Comparison of ENCODE assay signal across 8 cellular contexts in the genomic region with DNA sequence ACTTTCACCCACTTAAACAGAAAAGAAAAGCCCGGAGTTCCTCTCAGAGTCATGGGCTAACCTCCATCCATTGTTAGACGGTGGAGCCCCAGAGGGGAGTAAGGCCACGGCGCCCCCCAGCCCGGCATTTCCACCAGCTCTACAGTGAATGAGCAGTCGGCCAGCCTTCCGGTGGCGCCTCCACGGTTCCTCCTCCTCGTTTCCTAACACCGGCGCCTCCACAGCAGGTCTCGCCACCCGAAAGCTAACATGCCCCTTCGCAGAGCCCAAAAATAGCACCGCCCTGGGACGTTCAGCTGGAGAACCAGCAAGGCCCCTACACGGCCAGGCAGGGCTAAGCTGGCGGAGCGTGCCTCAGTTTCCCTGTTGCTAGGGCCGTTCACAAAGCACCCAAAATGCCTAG. TPM values are rescaled to one million over a fixed set of nuclear protein-coding genes. Genes with fewer than 3 reads are reported as not detected.
DNase-seq lines count a peak whose midpoint lies in the region; ATAC-seq and TF ChIP-seq lines count a peak whose summit lies in the region.

No MANE protein-coding gene starts in this region.

- TF ChIP-seq CTCF in OCI-LY7 (conservative IDR thresholded peaks at IDR 0.05; ENCODE audit: low read length) = peak; percentile 38
- no peak for TF ChIP-seq CTCF in fibroblast of pulmonary artery (IDR thresholded peaks at IDR 0.05; ENCODE audit: low read length, missing control alignments)
- no peak for TF ChIP-seq CTCF in nephron progenitor cell (IDR thresholded peaks at IDR 0.05)
- TF ChIP-seq CTCF in tibial nerve (IDR thresholded peaks at IDR 0.05) = no peak

- POLR2A ChIA-PET in OCI-LY7 (lab: Charles Lee) = interaction anchor here (1.1 kb wide), 1 partner anchor 43 kb away, joined by 4 read pairs; no protein-coding TSS in a partner anchor

- peak overlapping the region; percentile 14; the same call in 1 of the 2 replicates for H2AFZ ChIP-seq in OCI-LY7 (ENCODE audit: low read length)

- intact Hi-C loops in OCI-LY7 (cut with micrococcal nuclease; ENCODE audit: unreplicated experiment) = loop anchor here (1.0 to 10.0 kb wide), 6 partner anchors 16 to 1412 kb away; partner anchors contain the start of genes C17orf67 and DGKE
- intact Hi-C loops in activated T-helper 2 cell treated with anti-CD3 and anti-CD28 coated beads, Interferon-gamma antibody, Interleukin-2, Interleukin-4, amounts not matched to agents 10 μg/mL and 5 μg/mL and 100 μg/mL, durations not matched to agents 14 hours and 24 hours and 36 hours (cut with micrococcal nuclease) = loop anchor here (2.0 to 10.0 kb wide), 6 partner anchors 14 to 332 kb away; partner anchors contain the start of genes PCTP and SMIM36

- H3K9me2 ChIP-seq in OCI-LY7 (ENCODE audit: insufficient read depth, low read length) = no peaks in the 10 kb centered on the region

- H3K4me1 Mint-ChIP-seq in activated T-helper 2 cell treated with anti-CD3 and anti-CD28 coated beads, Interferon-gamma antibody, Interleukin-2, Interleukin-4, amounts not matched to agents 10 μg/mL and 5 μg/mL and 100 μg/mL, durations not matched to agents 14 hours and 24 hours and 36 hours (ENCODE audit: low read depth) = peaks cover 52% of the 10 kb centered on the region
- H3K4me1 Mint-ChIP-seq in nephron progenitor cell = peaks cover 27% of the 10 kb centered on the region

- H3K27ac ChIP-seq in OCI-LY7 (ENCODE audit: low read depth, low read length, poor library complexity, severe bottlenecking) (peak overlapping the region; percentile 86), tibial nerve (peak overlapping the region; percentile 74 to 92 (median 84))

- CTCF ChIA-PET in OCI-LY7 (lab: Charles Lee; ENCODE audit: unreplicated experiment) = no interaction called here

- in situ Hi-C loops in GM18951 (cut with MboI; ENCODE audit: low sequenced_read_pairs, unreplicated experiment) = no loop called here

- WGBS in tibial nerve, 2 donors = 0% methylated on average over 5 to 6 of the region's 21 CpGs

- peak overlapping the region; percentile 94 for H3K4me2 ChIP-seq in OCI-LY7 (ENCODE audit: low read length)

- no peak for TF ChIP-seq EP300 in tibial nerve (IDR thresholded peaks at IDR 0.05)

- BruUV-seq in OCI-LY7 (replicated peaks; lab: Mats Ljungman, UMichigan) = no TSS peak

- H4K20me1 ChIP-seq in OCI-LY7 (ENCODE audit: insufficient read depth, low read length) = peaks cover 22% of the 10 kb centered on the region

- TF ChIP-seq POLR2A in GM18951 (IDR thresholded peaks at IDR 0.05; ENCODE audit: extremely low read depth, insufficient read depth, insufficient read length) (peak; percentile 35), tibial nerve (IDR thresholded peaks at IDR 0.05) (no peak)

- H3K4me1 ChIP-seq in OCI-LY7 (ENCODE audit: insufficient read depth, low read length, poor library complexity, severe bottlenecking) = peaks cover 77% of the 10 kb centered on the region
- H3K4me1 ChIP-seq in tibial nerve = peaks cover 0 to 22% (median 10%) of the 10 kb centered on the region in 4 donors

- H3K36me3 ChIP-seq in OCI-LY7 (ENCODE audit: insufficient read depth, low read length) (peaks cover 40% of the 10 kb centered on the region), tibial nerve (no peaks in the 10 kb centered on the region)

- peaks cover 27% of the 10 kb centered on the region for H3K27me3 Mint-ChIP-seq in activated T-helper 2 cell treated with anti-CD3 and anti-CD28 coated beads, Interferon-gamma antibody, Interleukin-2, Interleukin-4, amounts not matched to agents 10 μg/mL and 5 μg/mL and 100 μg/mL, durations not matched to agents 14 hours and 24 hours and 36 hours (ENCODE audit: low read depth)
- peaks cover 22% of the 10 kb centered on the region for H3K27me3 Mint-ChIP-seq in nephron progenitor cell (ENCODE audit: low read depth, poor library complexity)

- H3K79me2 ChIP-seq in OCI-LY7 (ENCODE audit: insufficient read depth, low read depth, low read length) = peaks cover 59% of the 10 kb centered on the region

- peak overlapping the region; percentile 91 for H3K4me3 Mint-ChIP-seq in activated T-helper 2 cell treated with anti-CD3 and anti-CD28 coated beads, Interferon-gamma antibody, Interleukin-2, Interleukin-4, amounts not matched to agents 10 μg/mL and 5 μg/mL and 100 μg/mL, durations not matched to agents 14 hours and 24 hours and 36 hours (ENCODE audit: low read depth)
- peak overlapping the region; percentile 91 for H3K4me3 Mint-ChIP-seq in nephron progenitor cell

- no peak for ATAC-seq in HG03196 (IDR thresholded peaks at IDR 0.05; ENCODE audit: unreplicated experiment)

- peak overlapping the region; percentile 97 for H3K27ac Mint-ChIP-seq in activated T-helper 2 cell treated with anti-CD3 and anti-CD28 coated beads, Interferon-gamma antibody, Interleukin-2, Interleukin-4, amounts not matched to agents 10 μg/mL and 5 μg/mL and 100 μg/mL, durations not matched to agents 14 hours and 24 hours and 36 hours
- H3K27ac Mint-ChIP-seq in nephron progenitor cell = peak overlapping the region; percentile 57

- H3K9me3 ChIP-seq in OCI-LY7 (ENCODE audit: low read length) (no peaks in the 10 kb centered on the region), tibial nerve (no peaks in the 10 kb centered on the region)

- H3K36me3 Mint-ChIP-seq in activated T-helper 2 cell treated with anti-CD3 and anti-CD28 coated beads, Interferon-gamma antibody, Interleukin-2, Interleukin-4, amounts not matched to agents 10 μg/mL and 5 μg/mL and 100 μg/mL, durations not matched to agents 14 hours and 24 hours and 36 hours (ENCODE audit: low read depth) = peaks cover 37% of the 10 kb centered on the region
- peaks cover 40% of the 10 kb centered on the region for H3K36me3 Mint-ChIP-seq in nephron progenitor cell (ENCODE audit: low read depth)

- H3K9me3 Mint-ChIP-seq in activated T-helper 2 cell treated with anti-CD3 and anti-CD28 coated beads, Interferon-gamma antibody, Interleukin-2, Interleukin-4, amounts not matched to agents 10 μg/mL and 5 μg/mL and 100 μg/mL, durations not matched to agents 14 hours and 24 hours and 36 hours = no peaks in the 10 kb centered on the region
- peaks cover 31% of the 10 kb centered on the region for H3K9me3 Mint-ChIP-seq in nephron progenitor cell

- peak; percentile 66 for DNase-seq in OCI-LY7 (ENCODE audit: low spot score)
- DNase-seq in activated T-helper 2 cell treated with anti-CD3 and anti-CD28 coated beads, Interferon-gamma antibody, Interleukin-2, Interleukin-4, amounts not matched to agents 10 μg/mL and 5 μg/mL and 100 μg/mL, durations not matched to agents 14 hours and 24 hours and 36 hours (ENCODE audit: low spot score) = no peak
- no peak for DNase-seq in fibroblast of pulmonary artery (ENCODE audit: low read depth)
- DNase-seq in nephron progenitor cell = peak; percentile 51
- peak; percentile 23 to 28 for DNase-seq in tibial nerve (ENCODE audit: low spot score in 2 of 2)
- no peak for DNase-seq in midbrain (lab: John Stamatoyannopoulos, UW)

- no peaks in the 10 kb centered on the region for H3K27me3 ChIP-seq in tibial nerve

- H3K4me3 ChIP-seq in OCI-LY7 (ENCODE audit: low read depth, low read length, poor library complexity, severe bottlenecking) (peak overlapping the region; percentile 99), fibroblast of pulmonary artery (replicated peaks; ENCODE audit: low read depth, low read length) (peak overlapping the region; percentile 90), tibial nerve (peak overlapping the region; percentile 76 to 94 (median 80))

RNA-seq across cellular contexts. Expression of gene MMD, which starts 0.9 kb away (rescaled TPM):
- total RNA-seq in OCI-LY7 (2014; rRNA removed; shearing (Covaris generic)) = 41.4 and 42.7 TPM in 2 replicates
- total RNA-seq in OCI-LY7 (2022) (43.8 and 48.4 TPM in 2 replicates), tibial nerve (10 to 100 TPM; 16.1 to 60.9 (median 37.7) TPM)
- total RNA-seq in activated T-helper 2 cell treated with anti-CD3 and anti-CD28 coated beads, Interferon-gamma antibody, Interleukin-2, Interleukin-4, amounts not matched to agents 10 μg/mL and 5 μg/mL and 100 μg/mL, durations not matched to agents 14 hours and 24 hours and 36 hours = 29.6 and 30.1 TPM in 2 replicates

Comparison
In these comparisons a context has a peak if more than half of its experiments do, and no peak if none do; other contexts are left out.
1. DNase-seq: peak in OCI-LY7 (single experiment), nephron progenitor cell (single experiment) and tibial nerve (2 of 2); none in activated T-helper 2 cell treated with anti-CD3 and anti-CD28 coated beads, Interferon-gamma antibody, Interleukin-2, Interleukin-4, amounts not matched to agents 10 μg/mL and 5 μg/mL and 100 μg/mL, durations not matched to agents 14 hours and 24 hours and 36 hours (single experiment), fibroblast of pulmonary artery (single experiment) and midbrain (single experiment).
2. Peak in every context shown above with its lines, with median percentiles within 50 percentile points of each other: H3K4me3 ChIP-seq.